1 cellular context compared by ENCODE assay signal in genomic region chr12:75892779-75893408, GRCh38.
TF ChIP-seq lines count a peak whose summit lies in the region.

No MANE protein-coding gene starts in this region.

TF ChIP-seq in K562, 482 proteins besides CTCF, POLR2A, EP300 and RAD21 (continued from another document and continues in another):
- TF ChIP-seq ZNF609 (CRISPR knock-in tag; IDR thresholded peaks at IDR 0.05; ENCODE audit: borderline replicate concordance) (peak; percentile 97), POLR3G (IDR thresholded peaks at IDR 0.05; ENCODE audit: extremely low read depth, insufficient read length, insufficient replicate concordance) (no peak), ETV1 (tag; conservative IDR thresholded peaks at IDR 0.05; ENCODE audit: low read depth) (peak; percentile 60; the same call in 1 of the 2 replicates), GABPB1 (CRISPR knock-in tag; IDR thresholded peaks at IDR 0.05) (peak; percentile 40; the same call in 1 of the 2 replicates), TAF7 (tag; IDR thresholded peaks at IDR 0.05) (no peak), ZNF699 (CRISPR knock-in tag; IDR thresholded peaks at IDR 0.05; ENCODE audit: insufficient replicate concordance) (no peak), TSC22D4 (tag; IDR thresholded peaks at IDR 0.05) (no peak), GTF2F1 (IDR thresholded peaks at IDR 0.05; ENCODE audit: low read depth, low read length) (no peak), ZNF174 (CRISPR knock-in tag; IDR thresholded peaks at IDR 0.05) (no peak), POLR2H (tag; IDR thresholded peaks at IDR 0.05; ENCODE audit: low read depth) (no peak), ZNF717 (CRISPR knock-in tag; IDR thresholded peaks at IDR 0.05) (no peak), ARHGAP35 (IDR thresholded peaks at IDR 0.05; ENCODE audit: partially characterized antibody) (no peak), TEAD4 (IDR thresholded peaks at IDR 0.05; ENCODE audit: low read length) (peak; percentile 100), TEAD4 (CRISPR knock-in tag; IDR thresholded peaks at IDR 0.05; ENCODE audit: borderline replicate concordance) (peak; percentile 28; the same call in 1 of the 2 replicates), RAD51 (IDR thresholded peaks at IDR 0.05; ENCODE audit: borderline replicate concordance, low read depth) (no peak), GATA2 (CRISPR knock-in tag; IDR thresholded peaks at IDR 0.05) (peak; percentile 99), SAFB2 (IDR thresholded peaks at IDR 0.05; ENCODE audit: borderline replicate concordance, low read depth, low read length, severe bottlenecking) (no peak), ZBTB43 (CRISPR knock-in tag; IDR thresholded peaks at IDR 0.05) (no peak), TEAD2 (tag; IDR thresholded peaks at IDR 0.05) (peak; percentile 71; the same call in 1 of the 2 replicates), ZNF407 (IDR thresholded peaks at IDR 0.05; ENCODE audit: low read depth) (no peak), SIN3A (IDR thresholded peaks at IDR 0.05; ENCODE audit: borderline replicate concordance in 2 of 2, control insufficient read depth in 1 of 2, low read depth in 2 of 2, low read length in 2 of 2) (no peak), DMBX1 (CRISPR knock-in tag; IDR thresholded peaks at IDR 0.05; ENCODE audit: borderline replicate concordance) (peak; percentile 96), NCOA2 (IDR thresholded peaks at IDR 0.05; ENCODE audit: partially characterized antibody in 2 of 2) (peak; percentile 80 to 82), SMAD2 (IDR thresholded peaks at IDR 0.05; ENCODE audit: low read depth, low read length) (no peak), ZNF830 (CRISPR knock-in tag; IDR thresholded peaks at IDR 0.05) (no peak), MTA1 (IDR thresholded peaks at IDR 0.05; ENCODE audit: borderline replicate concordance) (peak; percentile 96), XRCC5 (IDR thresholded peaks at IDR 0.05; ENCODE audit: low read depth, low read length) (no peak), SRSF9 (IDR thresholded peaks at IDR 0.05; ENCODE audit: borderline replicate concordance, low read depth, low read length) (no peak), SMAD3 (CRISPR knock-in tag; conservative IDR thresholded peaks at IDR 0.05) (peak; percentile 63; the same call in 1 of the 2 replicates), RBM25 (IDR thresholded peaks at IDR 0.05; ENCODE audit: low read depth, low read length, severe bottlenecking) (no peak), NCOA1 (IDR thresholded peaks at IDR 0.05; ENCODE audit: low read depth) (peak; percentile 91), ZBED1 (IDR thresholded peaks at IDR 0.05) (peak; percentile 90; the same call in 1 of the 2 replicates), PURB (CRISPR knock-in tag; IDR thresholded peaks at IDR 0.05; ENCODE audit: low read depth) (no peak), ZNF644 (tag; IDR thresholded peaks at IDR 0.05; ENCODE audit: low read depth) (peak; percentile 93; the same call in 1 of the 2 replicates), L3MBTL2 (IDR thresholded peaks at IDR 0.05) (peak; percentile 54; the same call in 1 of the 2 replicates), CHCHD3 (CRISPR knock-in tag; IDR thresholded peaks at IDR 0.05) (no peak), KDM2B (CRISPR knock-in tag; IDR thresholded peaks at IDR 0.05) (no peak; the same call in 1 of the 2 replicates), ZFP36 (IDR thresholded peaks at IDR 0.05; ENCODE audit: low read depth, low read length, partially characterized antibody) (no peak), CREBBP (IDR thresholded peaks at IDR 0.05; ENCODE audit: low read depth, low read length) (no peak), TCF15 (CRISPR knock-in tag; IDR thresholded peaks at IDR 0.05) (no peak), RFX1 (IDR thresholded peaks at IDR 0.05) (no peak), MAFF (IDR thresholded peaks at IDR 0.05; ENCODE audit: low read length) (no peak)
- TF ChIP-seq, protein P1, sequence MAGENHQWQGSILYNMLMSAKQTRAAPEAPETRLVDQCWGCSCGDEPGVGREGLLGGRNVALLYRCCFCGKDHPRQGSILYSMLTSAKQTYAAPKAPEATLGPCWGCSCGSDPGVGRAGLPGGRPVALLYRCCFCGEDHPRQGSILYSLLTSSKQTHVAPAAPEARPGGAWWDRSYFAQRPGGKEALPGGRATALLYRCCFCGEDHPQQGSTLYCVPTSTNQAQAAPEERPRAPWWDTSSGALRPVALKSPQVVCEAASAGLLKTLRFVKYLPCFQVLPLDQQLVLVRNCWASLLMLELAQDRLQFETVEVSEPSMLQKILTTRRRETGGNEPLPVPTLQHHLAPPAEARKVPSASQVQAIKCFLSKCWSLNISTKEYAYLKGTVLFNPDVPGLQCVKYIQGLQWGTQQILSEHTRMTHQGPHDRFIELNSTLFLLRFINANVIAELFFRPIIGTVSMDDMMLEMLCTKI (IDR thresholded peaks at IDR 0.05; ENCODE audit: partially characterized antibody): no peak
- TF ChIP-seq, protein P2, sequence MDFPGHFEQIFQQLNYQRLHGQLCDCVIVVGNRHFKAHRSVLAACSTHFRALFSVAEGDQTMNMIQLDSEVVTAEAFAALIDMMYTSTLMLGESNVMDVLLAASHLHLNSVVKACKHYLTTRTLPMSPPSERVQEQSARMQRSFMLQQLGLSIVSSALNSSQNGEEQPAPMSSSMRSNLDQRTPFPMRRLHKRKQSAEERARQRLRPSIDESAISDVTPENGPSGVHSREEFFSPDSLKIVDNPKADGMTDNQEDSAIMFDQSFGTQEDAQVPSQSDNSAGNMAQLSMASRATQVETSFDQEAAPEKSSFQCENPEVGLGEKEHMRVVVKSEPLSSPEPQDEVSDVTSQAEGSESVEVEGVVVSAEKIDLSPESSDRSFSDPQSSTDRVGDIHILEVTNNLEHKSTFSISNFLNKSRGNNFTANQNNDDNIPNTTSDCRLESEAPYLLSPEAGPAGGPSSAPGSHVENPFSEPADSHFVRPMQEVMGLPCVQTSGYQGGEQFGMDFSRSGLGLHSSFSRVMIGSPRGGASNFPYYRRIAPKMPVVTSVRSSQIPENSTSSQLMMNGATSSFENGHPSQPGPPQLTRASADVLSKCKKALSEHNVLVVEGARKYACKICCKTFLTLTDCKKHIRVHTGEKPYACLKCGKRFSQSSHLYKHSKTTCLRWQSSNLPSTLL (IDR thresholded peaks at IDR 0.05): no peak
- TF ChIP-seq, protein P3, sequence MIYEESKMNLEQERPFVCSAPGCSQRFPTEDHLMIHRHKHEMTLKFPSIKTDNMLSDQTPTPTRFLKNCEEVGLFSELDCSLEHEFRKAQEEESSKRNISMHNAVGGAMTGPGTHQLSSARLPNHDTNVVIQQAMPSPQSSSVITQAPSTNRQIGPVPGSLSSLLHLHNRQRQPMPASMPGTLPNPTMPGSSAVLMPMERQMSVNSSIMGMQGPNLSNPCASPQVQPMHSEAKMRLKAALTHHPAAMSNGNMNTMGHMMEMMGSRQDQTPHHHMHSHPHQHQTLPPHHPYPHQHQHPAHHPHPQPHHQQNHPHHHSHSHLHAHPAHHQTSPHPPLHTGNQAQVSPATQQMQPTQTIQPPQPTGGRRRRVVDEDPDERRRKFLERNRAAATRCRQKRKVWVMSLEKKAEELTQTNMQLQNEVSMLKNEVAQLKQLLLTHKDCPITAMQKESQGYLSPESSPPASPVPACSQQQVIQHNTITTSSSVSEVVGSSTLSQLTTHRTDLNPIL (CRISPR knock-in tag; IDR thresholded peaks at IDR 0.05): peak; percentile 34; the same call in 1 of the 2 replicates
